In genomic region chr1:241356187-241356518, GRCh38 we compare ENCODE assay signal across 9 cellular contexts. TPM values are rescaled to one million over a fixed set of nuclear protein-coding genes. Genes with fewer than 3 reads are reported as not detected.
DNase-seq lines count a peak whose midpoint lies in the region; ATAC-seq, FAIRE-seq and TF ChIP-seq lines count a peak whose summit lies in the region.
"Had no signal": no experiment of that assay in that cellular context is flagged by ENCODE, and none has a peak within 500 bp of the region (broad histone marks: within the 10 kb centered on the region; RNA-seq: fewer than 3 reads in every experiment).

No MANE protein-coding gene starts in this region.

- no peak overlapping the region for H3K27ac ChIP-seq in pancreas
- H3K27ac ChIP-seq: 22Rv1 had no signal

- DNase-seq in DMS 273 (lab: John Stamatoyannopoulos, UW; ENCODE audit: unreplicated experiment) (peak; percentile 48), DMS 273 treated with DMSO at 0.1 percent for 48 hours (lab: John Stamatoyannopoulos, UW) (no peak), chondrocyte (ENCODE audit: low spot score) (no peak), pancreas (peak in 3 of 6 donors; percentile 13 to 52 (median 45))
- no peak for DNase-seq in stimulated activated CD4-positive, alpha-beta T cell treated with anti-CD3 and anti-CD28 coated beads, Interleukin-15, amount 100 ng/mL, for 24 hours

- no peak for FAIRE-seq in pancreas (lab: Jason Lieb, UNC)

- H3K4me3 Mint-ChIP-seq in chondrocyte (ENCODE audit: unreplicated experiment), result peak overlapping the region; percentile 81

- H3K27me3 Mint-ChIP-seq in chondrocyte (ENCODE audit: low read depth), result no peaks in the 10 kb centered on the region

- TF ChIP-seq CTCF in chondrocyte (IDR thresholded peaks at IDR 0.05), result no peak
- no peak for TF ChIP-seq CTCF in pancreas (IDR thresholded peaks at IDR 0.05)

- ATAC-seq in HG02943 (IDR thresholded peaks at IDR 0.05; ENCODE audit: low read depth, unreplicated experiment), result peak; percentile 11
- ATAC-seq in pancreas, result peak in 3 of 4 donors; percentile 36 to 41 (median 40)
- ATAC-seq in GM19397 (IDR thresholded peaks at IDR 0.05; ENCODE audit: unreplicated experiment), result no peak
- ATAC-seq in HG02884 (IDR thresholded peaks at IDR 0.05; ENCODE audit: unreplicated experiment), result no peak

- intact Hi-C loops in pancreas (cut with DNase I), result no loop called here

- no peaks in the 10 kb centered on the region for H3K36me3 ChIP-seq in pancreas

- H3K4me1 Mint-ChIP-seq in chondrocyte (ENCODE audit: low read depth), result peaks cover 5% of the 10 kb centered on the region

- no peaks in the 10 kb centered on the region for H3K4me1 ChIP-seq in pancreas

- no peaks in the 10 kb centered on the region for H3K36me3 Mint-ChIP-seq in chondrocyte (ENCODE audit: low read depth)

- peak overlapping the region in 2 of 4 donors; percentile 45 to 63 for H3K4me3 ChIP-seq in pancreas

- H3K9me3 Mint-ChIP-seq in chondrocyte (ENCODE audit: low read depth), result no peaks in the 10 kb centered on the region

- 2 to 6% methylated on average over 14 of the region's 14 CpGs for WGBS in pancreas, 2 donors

- H3K9me3 ChIP-seq in pancreas, result no peaks in the 10 kb centered on the region

- H3K27me3 ChIP-seq in pancreas, result no peaks in the 10 kb centered on the region

- no peak overlapping the region for H3K27ac Mint-ChIP-seq in chondrocyte (ENCODE audit: unreplicated experiment)

RNA-seq across cellular contexts. Expression of gene RGS7, which starts 0.9 kb away (rescaled TPM):
- total RNA-seq in chondrocyte, result 3.3 to 4.5 TPM (median 3.9 TPM) in 3 replicates
- under 1 TPM; 0.08 to 0.64 (median 0.23) TPM for total RNA-seq in pancreas
- 1 to 10 TPM in 1 of 2 donors, under 1 TPM in 1; 0.34 to 4.2 TPM for polyA plus RNA-seq in pancreas

Comparison
In these comparisons a context has a peak if more than half of its experiments do, and no peak if none do; other contexts are left out.
1. ATAC-seq: peak in HG02943 (single experiment) and pancreas (3 of 4); none in GM19397 (single experiment) and HG02884 (single experiment).